ENCODE assay signal across 1 cellular context in the genomic region with DNA sequence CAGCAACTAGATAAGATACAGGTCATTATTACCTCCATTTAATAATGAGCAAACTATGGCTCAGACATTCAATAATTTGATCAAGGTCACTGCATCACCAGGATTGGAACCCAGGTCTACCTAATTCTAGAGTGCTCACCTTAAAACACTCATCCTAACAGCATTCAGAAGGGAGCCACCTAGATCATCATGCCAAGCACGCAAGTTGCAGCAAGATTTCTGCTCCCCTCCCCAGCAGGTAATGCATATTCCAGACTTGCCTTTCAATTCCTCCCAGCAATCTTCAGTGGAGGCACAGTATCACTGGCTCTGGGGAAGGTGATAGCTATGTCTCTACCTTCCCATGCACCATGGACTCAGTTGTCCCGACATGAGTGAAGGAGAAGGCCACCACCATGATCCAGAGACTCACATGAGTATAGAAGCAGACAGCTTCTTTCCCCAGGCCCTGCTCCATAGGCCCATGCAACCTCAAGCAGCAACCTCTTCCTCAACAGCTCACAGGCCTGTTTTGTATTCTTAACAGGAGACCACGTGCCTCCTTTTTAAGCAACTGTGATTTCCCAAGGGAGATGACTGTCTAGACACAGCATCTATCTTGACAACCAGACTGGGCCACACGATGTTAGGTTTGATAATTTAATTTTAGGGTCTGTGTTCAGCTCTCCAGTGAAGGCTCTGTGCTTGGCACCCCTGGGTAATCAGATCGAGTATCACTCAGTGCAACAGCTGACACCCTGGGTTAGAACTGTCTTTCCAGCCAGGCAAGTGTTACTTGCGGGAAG.
TF ChIP-seq lines count a peak whose summit lies in the region.

No MANE protein-coding gene starts in this region.

TF ChIP-seq in IMR-90, 13 proteins besides CTCF, POLR2A, EP300 and RAD21 (continued from another document):
- TF ChIP-seq USF2 (IDR thresholded peaks at IDR 0.05; ENCODE audit: low read depth, low read length) (no peak), MXI1 (IDR thresholded peaks at IDR 0.05; ENCODE audit: borderline replicate concordance, low read depth, low read length) (no peak)
